Comparison of ENCODE assay signal across 8 cellular contexts in the genomic region with DNA sequence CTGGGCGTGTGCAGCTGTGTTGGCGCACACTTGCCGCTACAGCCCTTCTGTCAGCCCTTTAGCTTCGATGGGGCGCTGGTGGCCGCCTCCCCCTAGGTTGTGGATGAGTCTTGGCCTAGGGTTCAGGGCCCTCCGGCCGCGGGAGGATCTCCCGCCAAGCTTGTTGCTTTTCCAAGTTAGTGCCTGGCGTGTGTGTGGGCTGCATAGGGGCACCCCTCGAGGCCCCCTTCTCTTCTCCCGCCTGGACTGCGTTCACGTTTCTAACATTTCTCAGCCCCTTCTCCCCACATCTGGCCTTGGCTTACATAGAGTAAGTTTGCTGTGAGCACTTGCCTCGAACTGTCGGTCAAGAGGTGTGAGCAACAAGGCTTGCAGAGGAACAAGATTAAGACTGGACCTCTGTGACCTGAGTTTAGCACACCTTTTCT. TPM values are rescaled to one million over a fixed set of nuclear protein-coding genes. Genes with fewer than 3 reads are reported as not detected.
A peak's percentile ranks its signal among the peaks of the same experiment; 100 is the strongest.
DNase-seq lines count a peak whose midpoint lies in the region; ATAC-seq and TF ChIP-seq lines count a peak whose summit lies in the region.

No MANE protein-coding gene starts in this region.

- no peak for TF ChIP-seq CTCF in WERI-Rb-1 (IDR thresholded peaks at IDR 0.05; ENCODE audit: low read depth, low read length)
- no peak for TF ChIP-seq CTCF in heart right ventricle (IDR thresholded peaks at IDR 0.05)

- peak in 1 of 8 donors; percentile 7 for ATAC-seq in heart right ventricle

- H3K4me1 ChIP-seq in heart right ventricle: peaks cover 0 to 33% (median 23%) of the 10 kb centered on the region in 9 donors
- peaks cover 25% of the 10 kb centered on the region for H3K4me1 ChIP-seq in skeletal muscle satellite cell (ENCODE audit: control insufficient read depth, insufficient read depth, low read length)

- TF ChIP-seq POLR2A in GM19193 (IDR thresholded peaks at IDR 0.05; ENCODE audit: extremely low read depth, insufficient read depth, insufficient read length): peak; percentile 25

- H3K4me3 ChIP-seq in WERI-Rb-1 (ENCODE audit: low read depth, low read length): peak overlapping the region; percentile 59
- H3K4me3 ChIP-seq in heart right ventricle: peak overlapping the region; percentile 48 to 85 (median 77)
- peak overlapping the region; percentile 96 for H3K4me3 ChIP-seq in skeletal muscle satellite cell (ENCODE audit: low read length)

- peak overlapping the region; percentile 89 for H3K9ac ChIP-seq in skeletal muscle satellite cell (ENCODE audit: low read depth, low read length)

- no peaks in the 10 kb centered on the region; the same call in 1 of the 2 replicates for H3K36me3 ChIP-seq in WERI-Rb-1
- peaks cover 0 to 6% (median 0%) of the 10 kb centered on the region in 9 donors for H3K36me3 ChIP-seq in heart right ventricle
- H3K36me3 ChIP-seq in skeletal muscle satellite cell (ENCODE audit: insufficient read depth, low read length): no peaks in the 10 kb centered on the region

- H3K4me2 ChIP-seq in skeletal muscle satellite cell (ENCODE audit: low read length): peak overlapping the region; percentile 98

- DNase-seq in WERI-Rb-1: no peak
- peak in 1 of 2 donors; percentile 6 for DNase-seq in heart right ventricle
- no peak for DNase-seq in GF-D8 (lab: John Stamatoyannopoulos, UW)
- no peak for DNase-seq in occipital lobe (lab: John Stamatoyannopoulos, UW)
- DNase-seq in stimulated activated naive CD4-positive, alpha-beta T cell treated with Interleukin-2 at 50 U/mL for 16 hours (lab: John Stamatoyannopoulos, UW): no peak
- no peak for DNase-seq in NCI-H187 (lab: John Stamatoyannopoulos, UW)

- intact Hi-C loops in heart right ventricle (cut with DNase I): loop anchor here in 4 of 10 donors (2.0 to 5.0 kb wide), 3 partner anchors 32 to 54 kb away; partner anchors contain the start of gene FBXO4 (in 1 of the 4)

- H3K9me3 ChIP-seq in WERI-Rb-1 (ENCODE audit: severe bottlenecking) (no peaks in the 10 kb centered on the region), heart right ventricle (no peaks in the 10 kb centered on the region), skeletal muscle satellite cell (replicated peaks; ENCODE audit: low read length) (no peaks in the 10 kb centered on the region)

- H3K27ac ChIP-seq in WERI-Rb-1: peak overlapping the region; percentile 62
- H3K27ac ChIP-seq in heart right ventricle: peak overlapping the region; percentile 79 to 95 (median 92)

- 7 to 8% methylated on average over 17 of the region's 17 CpGs for WGBS in heart right ventricle, 2 donors

- H3K27me3 ChIP-seq in WERI-Rb-1 (ENCODE audit: insufficient read depth, low read depth, severe bottlenecking): no peaks in the 10 kb centered on the region
- no peaks in the 10 kb centered on the region for H3K27me3 ChIP-seq in heart right ventricle
- no peaks in the 10 kb centered on the region for H3K27me3 ChIP-seq in skeletal muscle satellite cell (ENCODE audit: control insufficient read depth, insufficient read depth, low read length)

RNA-seq across cellular contexts. Expression of gene OXCT1, which starts 0.4 kb away (rescaled TPM):
- total RNA-seq in heart right ventricle (100 to 1,000 TPM in 9 of 10 donors, 10 to 100 TPM in 1; 93.2 to 340 (median 261) TPM), occipital lobe (63.0 TPM)
- 100 to 1,000 TPM in 1 of 2 donors, 10 to 100 TPM in 1; 22.2 to 102 TPM for polyA plus RNA-seq in heart right ventricle
- 22.5 and 26.6 TPM in 2 replicates for total RNA-seq in skeletal muscle satellite cell (2012; rRNA removed)

RNA-seq across cellular contexts. Expression of gene RIMOC1, which starts 33.5 kb away (rescaled TPM):
- 10 to 100 TPM; 10.2 to 27.6 (median 17.1) TPM for total RNA-seq in heart right ventricle
- polyA plus RNA-seq in heart right ventricle: 1 to 10 TPM; 5.1 to 6.5 TPM
- total RNA-seq in skeletal muscle satellite cell (2012; rRNA removed): 15.7 and 18.0 TPM in 2 replicates
- 25.0 TPM for total RNA-seq in occipital lobe

RNA-seq across cellular contexts. Expression of gene FBXO4, which starts 54.4 kb away (rescaled TPM):
- total RNA-seq in heart right ventricle: 1 to 10 TPM; 3.6 to 7.2 (median 5.3) TPM
- 10 to 100 TPM in 1 of 2 donors, 1 to 10 TPM in 1; 3.1 to 12.2 TPM for polyA plus RNA-seq in heart right ventricle
- total RNA-seq in skeletal muscle satellite cell (2012; rRNA removed): 9.1 and 10.9 TPM in 2 replicates
- 18.6 TPM for total RNA-seq in occipital lobe
